ENCODE assay signal across 20 cellular contexts in the genomic region with DNA sequence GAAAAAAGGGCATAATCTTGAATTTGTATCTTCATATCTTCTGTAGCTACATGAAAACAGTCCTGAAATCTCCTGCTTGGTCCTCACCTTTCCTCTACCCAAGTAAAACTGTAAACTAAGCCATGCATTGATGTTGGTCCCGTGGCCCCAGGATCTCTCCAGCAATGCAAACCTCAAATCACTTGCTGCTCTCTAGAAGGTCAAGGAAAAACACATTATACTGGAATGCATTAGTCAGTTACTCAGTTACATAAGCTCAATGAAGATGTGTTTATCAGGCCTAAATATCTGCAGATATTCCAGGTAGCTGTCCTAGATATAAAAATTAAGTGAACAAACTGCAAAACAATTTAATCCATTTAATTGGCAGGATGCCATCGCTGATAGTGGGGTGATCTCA.
A peak's percentile ranks its signal among the peaks of the same experiment; 100 is the strongest.
DNase-seq lines count a peak whose midpoint lies in the region; ATAC-seq, FAIRE-seq and TF ChIP-seq lines count a peak whose summit lies in the region.
"Had no signal": no experiment of that assay in that cellular context is flagged by ENCODE, and none has a peak within 500 bp of the region (broad histone marks: within the 10 kb centered on the region; RNA-seq: fewer than 3 reads in every experiment).

No MANE protein-coding gene starts in this region.

- no peak overlapping the region for H3K4me3 ChIP-seq in AG10803 (ENCODE audit: low read length)
- no peak overlapping the region for H3K4me3 ChIP-seq in astrocyte (ENCODE audit: insufficient read depth, low read depth, low read length)
- H3K4me3 ChIP-seq in foreskin fibroblast (ENCODE audit: low read depth in 1 of 2, low read length in 2 of 2), result no peak overlapping the region
- no peak overlapping the region for H3K4me3 ChIP-seq in left ventricle myocardium inferior
- no peak overlapping the region for H3K4me3 ChIP-seq in right atrium auricular region
- H3K4me3 ChIP-seq: HAP-1, Peyer's patch had no signal

- H3K27ac ChIP-seq in astrocyte (ENCODE audit: low read depth, low read length) (no peak overlapping the region), left ventricle myocardium inferior (replicated peaks) (no peak overlapping the region), right atrium auricular region (no peak overlapping the region)
- H3K27ac ChIP-seq: Peyer's patch had no signal

- ATAC-seq in stimulated activated effector memory CD8-positive, alpha-beta T cell treated with anti-CD3 and anti-CD28 coated beads, Interleukin-12 subunit alpha, Interleukin-12 subunit beta, amount 100 ng/mL, for 72 hours, result no peak
- ATAC-seq: Right ventricle myocardium inferior had no signal

- no peaks in the 10 kb centered on the region for H4K20me1 ChIP-seq in astrocyte (ENCODE audit: insufficient read depth, low read length)

- no peak overlapping the region for H3K4me3 Mint-ChIP-seq in astrocyte (ENCODE audit: unreplicated experiment)
- H3K4me3 Mint-ChIP-seq in stimulated activated effector memory CD8-positive, alpha-beta T cell treated with anti-CD3 and anti-CD28 coated beads, Interleukin-12 subunit alpha, Interleukin-12 subunit beta, amount 100 ng/mL, for 72 hours, result no peak overlapping the region
- H3K4me3 Mint-ChIP-seq: CD4-positive, alpha-beta T cell had no signal

- H3K36me3 ChIP-seq in astrocyte (ENCODE audit: insufficient read depth, low read length) (no peaks in the 10 kb centered on the region), left ventricle myocardium inferior (peaks cover 27% of the 10 kb centered on the region), right atrium auricular region (no peaks in the 10 kb centered on the region)
- H3K36me3 ChIP-seq: HAP-1, Peyer's patch had no signal

- intact Hi-C loops in left ventricle myocardium inferior (cut with micrococcal nuclease), result no loop called here

- H3K27me3 ChIP-seq in astrocyte (ENCODE audit: insufficient read depth, low read length) (no peaks in the 10 kb centered on the region), left ventricle myocardium inferior (ENCODE audit: low read depth) (no peaks in the 10 kb centered on the region), right atrium auricular region (no peaks in the 10 kb centered on the region)
- H3K27me3 ChIP-seq: Peyer's patch had no signal

- H3K9ac ChIP-seq in astrocyte (ENCODE audit: low read length), result no peak overlapping the region

- no peaks in the 10 kb centered on the region for H3K79me2 ChIP-seq in astrocyte (ENCODE audit: insufficient read depth, low read length)

- no peaks in the 10 kb centered on the region for H3K4me1 Mint-ChIP-seq in astrocyte (ENCODE audit: low read depth, unreplicated experiment)
- no peaks in the 10 kb centered on the region for H3K4me1 Mint-ChIP-seq in stimulated activated effector memory CD8-positive, alpha-beta T cell treated with anti-CD3 and anti-CD28 coated beads, Interleukin-12 subunit alpha, Interleukin-12 subunit beta, amount 100 ng/mL, for 72 hours

- H3K27ac Mint-ChIP-seq in astrocyte (ENCODE audit: unreplicated experiment), result no peak overlapping the region
- H3K27ac Mint-ChIP-seq in stimulated activated effector memory CD8-positive, alpha-beta T cell treated with anti-CD3 and anti-CD28 coated beads, Interleukin-12 subunit alpha, Interleukin-12 subunit beta, amount 100 ng/mL, for 72 hours, result no peak overlapping the region
- H3K27ac Mint-ChIP-seq: CD4-positive, alpha-beta T cell had no signal

- H3K9me3 Mint-ChIP-seq in astrocyte (ENCODE audit: unreplicated experiment), result no peaks in the 10 kb centered on the region
- no peaks in the 10 kb centered on the region for H3K9me3 Mint-ChIP-seq in stimulated activated effector memory CD8-positive, alpha-beta T cell treated with anti-CD3 and anti-CD28 coated beads, Interleukin-12 subunit alpha, Interleukin-12 subunit beta, amount 100 ng/mL, for 72 hours
- H3K9me3 Mint-ChIP-seq: CD4-positive, alpha-beta T cell had no signal

- peak; percentile 9 for DNase-seq in AG10803 (ENCODE audit: low read depth)
- no peak for DNase-seq in H54 (ENCODE audit: insufficient read length, low spot score)
- peak; percentile 29 for DNase-seq in astrocyte (ENCODE audit: low read depth)
- peak; percentile 9 to 36 for DNase-seq in foreskin fibroblast
- DNase-seq in left ventricle myocardium inferior, result no peak
- DNase-seq in stimulated activated effector memory CD8-positive, alpha-beta T cell treated with anti-CD3 and anti-CD28 coated beads, Interleukin-12 subunit alpha, Interleukin-12 subunit beta, amount 100 ng/mL, for 72 hours (ENCODE audit: low spot score in 2 of 2), result no peak
- DNase-seq in right atrium auricular region (ENCODE audit: low spot score), result no peak
- no peak for DNase-seq in AML-193 (lab: John Stamatoyannopoulos, UW)
- DNase-seq: CD4-positive, alpha-beta T cell; NCI-H1092 treated with DMSO at 0.1 percent for 48 hours; NCI-H146; NCI-H2029 treated with DMSO at 0.1 percent for 48 hours; NCI-H2171 treated with DMSO at 0.1 percent for 48 hours; NCI-H446; NCI-H526 treated with DMSO at 0.1 percent for 48 hours; NK-92 treated with Interleukin-12 subunit alpha and Interleukin-12 subunit beta, amount 100 ng/mL, for 24 hours; Peyer's patch had no signal

- TF ChIP-seq POLR2A in H54 (IDR thresholded peaks at IDR 0.05; ENCODE audit: low read depth, low read length), result no peak

- H3K27me3 Mint-ChIP-seq in astrocyte (ENCODE audit: low read depth, unreplicated experiment), result no peaks in the 10 kb centered on the region
- H3K27me3 Mint-ChIP-seq: CD4-positive, alpha-beta T cell had no signal

- H3K4me2 ChIP-seq in astrocyte (ENCODE audit: low read length), result no peak overlapping the region

- no peaks in the 10 kb centered on the region for H3K4me1 ChIP-seq in astrocyte (ENCODE audit: insufficient read depth, low read length)
- no peaks in the 10 kb centered on the region for H3K4me1 ChIP-seq in left ventricle myocardium inferior
- H3K4me1 ChIP-seq in right atrium auricular region, result no peaks in the 10 kb centered on the region
- H3K4me1 ChIP-seq: Peyer's patch had no signal

- TF ChIP-seq CTCF in AG10803 (conservative IDR thresholded peaks at IDR 0.05; ENCODE audit: low read length) (no peak), astrocyte (IDR thresholded peaks at IDR 0.05; ENCODE audit: insufficient read depth, low read depth, low read length) (no peak), foreskin fibroblast (IDR thresholded peaks at IDR 0.05; ENCODE audit: low read depth, low read length) (no peak), left ventricle myocardium inferior (IDR thresholded peaks at IDR 0.05; ENCODE audit: borderline replicate concordance) (no peak), right atrium auricular region (IDR thresholded peaks at IDR 0.05) (no peak)

- FAIRE-seq in H54 (lab: Jason Lieb, UNC) (peak; percentile 48), astrocyte (lab: Jason Lieb, UNC) (peak; percentile 29)
- FAIRE-seq: HTR-8/SVneo had no signal

- H3K36me3 Mint-ChIP-seq in astrocyte (ENCODE audit: low read depth, unreplicated experiment), result peaks cover 7% of the 10 kb centered on the region
- H3K36me3 Mint-ChIP-seq in stimulated activated effector memory CD8-positive, alpha-beta T cell treated with anti-CD3 and anti-CD28 coated beads, Interleukin-12 subunit alpha, Interleukin-12 subunit beta, amount 100 ng/mL, for 72 hours, result peaks cover 14% of the 10 kb centered on the region

- no peak overlapping the region for H2AFZ ChIP-seq in astrocyte (ENCODE audit: low read depth, low read length)

- H3K9me3 ChIP-seq in astrocyte (ENCODE audit: insufficient read depth, low read depth, low read length) (no peaks in the 10 kb centered on the region), left ventricle myocardium inferior (replicated peaks) (no peaks in the 10 kb centered on the region), right atrium auricular region (no peaks in the 10 kb centered on the region)
- H3K9me3 ChIP-seq: HAP-1, Peyer's patch had no signal

Comparison
In these comparisons a context has a peak if more than half of its experiments do, and no peak if none do; other contexts are left out.
1. DNase-seq: peak in AG10803 (single experiment), astrocyte (single experiment) and foreskin fibroblast (2 of 2); none in H54 (single experiment), left ventricle myocardium inferior (single experiment), stimulated activated effector memory CD8-positive, alpha-beta T cell treated with anti-CD3 and anti-CD28 coated beads, Interleukin-12 subunit alpha, Interleukin-12 subunit beta, amount 100 ng/mL, for 72 hours (0 of 2), right atrium auricular region (single experiment) and AML-193 (0 of 2).